ENCODE assay signal across 21 cellular contexts in genomic region chr2:160420711-160421110, GRCh38.
DNase-seq lines count a peak whose midpoint lies in the region; ATAC-seq and TF ChIP-seq lines count a peak whose summit lies in the region.
"Had no signal": no experiment of that assay in that cellular context is flagged by ENCODE, and none has a peak within 500 bp of the region (broad histone marks: within the 10 kb centered on the region; RNA-seq: fewer than 3 reads in every experiment).

No MANE protein-coding gene starts in this region.

- H3K27ac ChIP-seq in left ventricle myocardium inferior (replicated peaks) = peak overlapping the region; percentile 65
- H3K27ac ChIP-seq in epithelial cell of prostate = peak overlapping the region; percentile 72
- H3K27ac ChIP-seq in tibial artery = peak overlapping the region; percentile 14 to 38
- H3K27ac ChIP-seq: neutrophil, right lobe of liver had no signal

- DNase-seq in left ventricle myocardium inferior (no peak), Right ventricle myocardium inferior (ENCODE audit: missing footprints) (no peak), NCI-H226 (peak; percentile 86), epithelial cell of prostate (ENCODE audit: low read depth, low spot score) (no peak), tibial artery (no peak), H4 (ENCODE audit: low spot score) (no peak), DMS114 treated with DMSO at 0.1 percent for 48 hours (lab: John Stamatoyannopoulos, UW; ENCODE audit: unreplicated experiment) (no peak), NK-92 (lab: John Stamatoyannopoulos, UW; ENCODE audit: unreplicated experiment) (no peak)
- DNase-seq: activated CD4-positive, CD25-positive, alpha-beta regulatory T cell; activated CD8-positive, alpha-beta memory T cell treated with anti-CD3 and anti-CD28 coated beads, Interleukin-2, amount 50 U/mL, for 48 hours; AML-193; Calu3; effector CD4-positive, alpha-beta T cell; MM.1S; NCI-H2029 treated with DMSO at 0.1 percent for 48 hours; NCI-H524; right lobe of liver; SIG-M5; stimulated activated CD4-positive, alpha-beta T cell treated with anti-CD3 and anti-CD28 coated beads, Interleukin-1b, Interleukin-23, amount 100 ng/mL, for 48 hours had no signal

- TF ChIP-seq CTCF in left ventricle myocardium inferior (IDR thresholded peaks at IDR 0.05; ENCODE audit: borderline replicate concordance) = no peak
- TF ChIP-seq CTCF in tibial artery (IDR thresholded peaks at IDR 0.05) = no peak

- H3K27me3 ChIP-seq in left ventricle myocardium inferior (ENCODE audit: low read depth) = no peaks in the 10 kb centered on the region
- no peaks in the 10 kb centered on the region for H3K27me3 ChIP-seq in tibial artery
- H3K27me3 ChIP-seq: neutrophil, right lobe of liver had no signal

- ATAC-seq in Right ventricle myocardium inferior = no peak
- ATAC-seq: GM12878 had no signal

- peaks cover 71% of the 10 kb centered on the region for H3K4me1 ChIP-seq in left ventricle myocardium inferior
- H3K4me1 ChIP-seq in tibial artery = peaks cover 0 to 61% (median 15%) of the 10 kb centered on the region in 4 donors
- H3K4me1 ChIP-seq: right lobe of liver had no signal

- no peaks in the 10 kb centered on the region for H3K9me3 ChIP-seq in left ventricle myocardium inferior (replicated peaks)
- H3K9me3 ChIP-seq in tibial artery = no peaks in the 10 kb centered on the region
- H3K9me3 ChIP-seq: neutrophil, right lobe of liver had no signal

- intact Hi-C loops in left ventricle myocardium inferior (cut with micrococcal nuclease) (loop anchor here (5.0 to 10.0 kb wide), 2 partner anchors 64 to 83 kb away; no protein-coding TSS in a partner anchor), Right ventricle myocardium inferior (cut with DNase I) (loop anchor here (10.0 kb wide), 1 partner anchor 484 kb away; no protein-coding TSS in a partner anchor), tibial artery (cut with DNase I; ENCODE audit: low total_unique reads) (no loop called here)

- H3K4me3 ChIP-seq in left ventricle myocardium inferior (no peak overlapping the region), tibial artery (no peak overlapping the region)
- H3K4me3 ChIP-seq: GM12878, right lobe of liver had no signal

- H3K36me3 ChIP-seq in left ventricle myocardium inferior = no peaks in the 10 kb centered on the region
- H3K36me3 ChIP-seq in tibial artery = no peaks in the 10 kb centered on the region
- H3K36me3 ChIP-seq: neutrophil, right lobe of liver had no signal
